12 cellular contexts compared by ENCODE assay signal in genomic region chr4:186203391-186203802, GRCh38. TPM values are rescaled to one million over a fixed set of nuclear protein-coding genes. Genes with fewer than 3 reads are reported as not detected.
A peak's percentile ranks its signal among the peaks of the same experiment; 100 is the strongest.
DNase-seq lines count a peak whose midpoint lies in the region; ATAC-seq and TF ChIP-seq lines count a peak whose summit lies in the region.
"Had no signal": no experiment of that assay in that cellular context is flagged by ENCODE, and none has a peak within 500 bp of the region (broad histone marks: within the 10 kb centered on the region; RNA-seq: fewer than 3 reads in every experiment).

No MANE protein-coding gene starts in this region.

- peaks cover 11% of the 10 kb centered on the region for H3K4me1 Mint-ChIP-seq in activated CD8-positive, alpha-beta T cell treated with anti-CD3 and anti-CD28 coated beads for 36 hours (ENCODE audit: low read depth)
- peaks cover 7% of the 10 kb centered on the region for H3K4me1 Mint-ChIP-seq in activated CD8-positive, alpha-beta T cell treated with anti-CD3 and anti-CD28 coated beads, Interleukin-2, amount 10 ng/mL, durations not matched to agents 7 days and 5 days (ENCODE audit: low read depth)

- H3K79me2 ChIP-seq in SU-DHL-6 (ENCODE audit: insufficient read depth, low read length) = no peaks in the 10 kb centered on the region

- no peak overlapping the region for H3K9ac ChIP-seq in SU-DHL-6 (ENCODE audit: low read length)

- CTCF ChIA-PET in activated CD8-positive, alpha-beta T cell treated with anti-CD3 and anti-CD28 coated beads for 36 hours (lab: Charles Lee) = interaction anchor here (1.4 kb wide), 1 partner anchor 9 kb away, joined by 3 read pairs; no protein-coding TSS in a partner anchor
- CTCF ChIA-PET in activated CD8-positive, alpha-beta T cell treated with anti-CD3 and anti-CD28 coated beads, Interleukin-2, amount 10 ng/mL, durations not matched to agents 7 days and 5 days (lab: Charles Lee) = interaction anchor here (1.0 kb wide), 1 partner anchor 12 kb away, joined by 3 read pairs; the partner anchor contains the start of gene CYP4V2

- H3K4me2 ChIP-seq in SU-DHL-6 (ENCODE audit: low read depth, low read length, poor library complexity, severe bottlenecking) = no peak overlapping the region

- TF ChIP-seq CTCF in activated CD8-positive, alpha-beta T cell treated with anti-CD3 and anti-CD28 coated beads for 36 hours (IDR thresholded peaks at IDR 0.05) = no peak
- no peak for TF ChIP-seq CTCF in SU-DHL-6 (IDR thresholded peaks at IDR 0.05; ENCODE audit: insufficient read depth, low read length, poor library complexity, severe bottlenecking)
- TF ChIP-seq CTCF in foreskin fibroblast (IDR thresholded peaks at IDR 0.05; ENCODE audit: low read depth, low read length) = no peak

- H3K9me3 Mint-ChIP-seq in activated CD8-positive, alpha-beta T cell treated with anti-CD3 and anti-CD28 coated beads for 36 hours = no peaks in the 10 kb centered on the region
- no peaks in the 10 kb centered on the region for H3K9me3 Mint-ChIP-seq in activated CD8-positive, alpha-beta T cell treated with anti-CD3 and anti-CD28 coated beads, Interleukin-2, amount 10 ng/mL, durations not matched to agents 7 days and 5 days (ENCODE audit: insufficient read depth)

- no peaks in the 10 kb centered on the region for H3K36me3 ChIP-seq in SU-DHL-6 (ENCODE audit: low read length)
- H3K36me3 ChIP-seq in thymus (ENCODE audit: control insufficient read depth, insufficient read depth) = no peaks in the 10 kb centered on the region
- H3K36me3 ChIP-seq: SJSA1 had no signal

- H3K36me3 Mint-ChIP-seq in activated CD8-positive, alpha-beta T cell treated with anti-CD3 and anti-CD28 coated beads for 36 hours (ENCODE audit: low read depth) = no peaks in the 10 kb centered on the region
- H3K36me3 Mint-ChIP-seq in activated CD8-positive, alpha-beta T cell treated with anti-CD3 and anti-CD28 coated beads, Interleukin-2, amount 10 ng/mL, durations not matched to agents 7 days and 5 days (ENCODE audit: low read depth) = peaks cover 9% of the 10 kb centered on the region

- peaks cover 8% of the 10 kb centered on the region; the same call in 1 of the 2 replicates for H3F3A ChIP-seq in SU-DHL-6 (ENCODE audit: insufficient read depth)

- intact Hi-C loops in activated CD8-positive, alpha-beta T cell treated with anti-CD3 and anti-CD28 coated beads for 36 hours (cut with micrococcal nuclease) = no loop called here

- H3K9me3 ChIP-seq in SU-DHL-6 (ENCODE audit: insufficient read depth, low read length) = no peaks in the 10 kb centered on the region
- no peaks in the 10 kb centered on the region for H3K9me3 ChIP-seq in thymus (ENCODE audit: control insufficient read depth)
- H3K9me3 ChIP-seq: SJSA1 had no signal

- no peaks in the 10 kb centered on the region for H3K4me1 ChIP-seq in thymus (ENCODE audit: control insufficient read depth, insufficient read depth, low read length)
- H3K4me1 ChIP-seq: SJSA1 had no signal

- WGBS in thymus = 71% methylated on average over 12 of the region's 12 CpGs

- H3K27me3 ChIP-seq in SU-DHL-6 (ENCODE audit: low read length) (no peaks in the 10 kb centered on the region), thymus (ENCODE audit: control insufficient read depth, insufficient read depth) (no peaks in the 10 kb centered on the region)

- peak overlapping the region; percentile 32 for H2AFZ ChIP-seq in SU-DHL-6 (ENCODE audit: low read depth, low read length, severe bottlenecking)

- DNase-seq in activated CD8-positive, alpha-beta T cell treated with anti-CD3 and anti-CD28 coated beads for 36 hours = no peak
- DNase-seq in activated CD8-positive, alpha-beta T cell treated with anti-CD3 and anti-CD28 coated beads, Interleukin-2, amount 10 ng/mL, durations not matched to agents 7 days and 5 days = no peak
- DNase-seq in foreskin fibroblast (peak; percentile 20 to 38), H4 (ENCODE audit: low spot score) (no peak), NCI-H524 (lab: John Stamatoyannopoulos, UW) (no peak)
- DNase-seq: H9, NCI-H226, nephron progenitor cell had no signal

- POLR2A ChIA-PET in activated CD8-positive, alpha-beta T cell treated with anti-CD3 and anti-CD28 coated beads for 36 hours (lab: Charles Lee) = no interaction called here
- POLR2A ChIA-PET in activated CD8-positive, alpha-beta T cell treated with anti-CD3 and anti-CD28 coated beads, Interleukin-2, amount 10 ng/mL, durations not matched to agents 7 days and 5 days (lab: Charles Lee) = interaction anchor here (0.5 to 1.7 kb wide), 2 partner anchors 12 to 119 kb away, joined by 4 to 7 read pairs; partner anchors contain the start of gene CYP4V2

- H3K4me3 ChIP-seq in SU-DHL-6 (ENCODE audit: insufficient read depth, low read length, poor library complexity, severe bottlenecking) (no peak overlapping the region), foreskin fibroblast (ENCODE audit: low read depth in 1 of 2, low read length in 2 of 2) (no peak overlapping the region), thymus (ENCODE audit: low read length) (no peak overlapping the region)
- H3K4me3 ChIP-seq: SJSA1 had no signal

- ATAC-seq in activated CD8-positive, alpha-beta T cell treated with anti-CD3 and anti-CD28 coated beads for 36 hours = no peak
- no peak for ATAC-seq in activated CD8-positive, alpha-beta T cell treated with anti-CD3 and anti-CD28 coated beads, Interleukin-2, amount 10 ng/mL, durations not matched to agents 7 days and 5 days
- no peak for ATAC-seq in GM18870 (IDR thresholded peaks at IDR 0.05; ENCODE audit: unreplicated experiment)

- no peak overlapping the region for H3K27ac Mint-ChIP-seq in activated CD8-positive, alpha-beta T cell treated with anti-CD3 and anti-CD28 coated beads for 36 hours
- no peak overlapping the region for H3K27ac Mint-ChIP-seq in activated CD8-positive, alpha-beta T cell treated with anti-CD3 and anti-CD28 coated beads, Interleukin-2, amount 10 ng/mL, durations not matched to agents 7 days and 5 days
- H3K27ac Mint-ChIP-seq: H9, nephron progenitor cell had no signal

- peak overlapping the region; percentile 11 for H3K4me3 Mint-ChIP-seq in activated CD8-positive, alpha-beta T cell treated with anti-CD3 and anti-CD28 coated beads for 36 hours
- H3K4me3 Mint-ChIP-seq in activated CD8-positive, alpha-beta T cell treated with anti-CD3 and anti-CD28 coated beads, Interleukin-2, amount 10 ng/mL, durations not matched to agents 7 days and 5 days = no peak overlapping the region
- H3K4me3 Mint-ChIP-seq: H9, nephron progenitor cell had no signal

- no peaks in the 10 kb centered on the region for H3K9me2 ChIP-seq in SU-DHL-6 (replicated peaks; ENCODE audit: insufficient read depth, low read length)

- H4K20me1 ChIP-seq in SU-DHL-6 (ENCODE audit: low read depth, low read length) = no peaks in the 10 kb centered on the region

- H3K27ac ChIP-seq in SU-DHL-6 (ENCODE audit: low read depth, low read length) = no peak overlapping the region
- H3K27ac ChIP-seq in thymus (ENCODE audit: low read depth) = peak overlapping the region; percentile 47
- H3K27ac ChIP-seq: SJSA1 had no signal

- no peaks in the 10 kb centered on the region for H3K27me3 Mint-ChIP-seq in activated CD8-positive, alpha-beta T cell treated with anti-CD3 and anti-CD28 coated beads for 36 hours
- no peaks in the 10 kb centered on the region for H3K27me3 Mint-ChIP-seq in activated CD8-positive, alpha-beta T cell treated with anti-CD3 and anti-CD28 coated beads, Interleukin-2, amount 10 ng/mL, durations not matched to agents 7 days and 5 days (ENCODE audit: low read depth)

RNA-seq across cellular contexts. Expression of gene CYP4V2, which starts 12.0 kb away (rescaled TPM):
- 1 to 10 TPM; 4.8 to 5.1 TPM for total RNA-seq in activated CD8-positive, alpha-beta T cell treated with anti-CD3 and anti-CD28 coated beads for 36 hours
- total RNA-seq in activated CD8-positive, alpha-beta T cell treated with anti-CD3 and anti-CD28 coated beads, Interleukin-2, amount 10 ng/mL, durations not matched to agents 7 days and 5 days = 10 to 100 TPM; 16.1 to 18.1 TPM
- 28.2 TPM for polyA plus RNA-seq in thymus
- 13.6 and 22.0 TPM in 2 replicates for total RNA-seq in H4 (2014; rRNA removed; shearing (Covaris generic))

RNA-seq across cellular contexts. Expression of gene KLKB1, which starts 23.9 kb away (rescaled TPM):
- total RNA-seq in activated CD8-positive, alpha-beta T cell treated with anti-CD3 and anti-CD28 coated beads for 36 hours = not detected
- total RNA-seq in activated CD8-positive, alpha-beta T cell treated with anti-CD3 and anti-CD28 coated beads, Interleukin-2, amount 10 ng/mL, durations not matched to agents 7 days and 5 days = under 1 TPM; 0.26 to 0.81 TPM
- 2.3 TPM for polyA plus RNA-seq in thymus
- 0.17 TPM in 1 of 2 replicates, not detected in the other for total RNA-seq in H4 (2014; rRNA removed; shearing (Covaris generic))
- total RNA-seq: SJSA1 had no signal

Comparison
In these comparisons a context has a peak if more than half of its experiments do, and no peak if none do; other contexts are left out.
1. DNase-seq: peak in foreskin fibroblast (2 of 2); none in activated CD8-positive, alpha-beta T cell treated with anti-CD3 and anti-CD28 coated beads for 36 hours (single experiment), activated CD8-positive, alpha-beta T cell treated with anti-CD3 and anti-CD28 coated beads, Interleukin-2, amount 10 ng/mL, durations not matched to agents 7 days and 5 days (single experiment), H4 (single experiment) and NCI-H524 (0 of 2).